In genomic region chr4:131595140-131595539, GRCh38 we compare ENCODE assay signal across 3 cellular contexts.
TF ChIP-seq lines count a peak whose summit lies in the region.

No MANE protein-coding gene starts in this region.

TF ChIP-seq in HepG2, 621 proteins besides CTCF, POLR2A, EP300 and RAD21:
- TF ChIP-seq ZNF691 (CRISPR knock-in tag; IDR thresholded peaks at IDR 0.05; ENCODE audit: borderline replicate concordance, low read depth) (no peak), CEBPB (IDR thresholded peaks at IDR 0.05; ENCODE audit: borderline replicate concordance, low read depth, low read length) (peak; percentile 29; the same call in 1 of the 2 replicates)

TF ChIP-seq in IMR-90, 13 proteins besides CTCF, POLR2A, EP300 and RAD21:
- TF ChIP-seq NFE2L2 (IDR thresholded peaks at IDR 0.05; ENCODE audit: low read depth, low read length) (no peak), MAZ (IDR thresholded peaks at IDR 0.05; ENCODE audit: borderline replicate concordance, low read depth, low read length) (no peak), RCOR1 (IDR thresholded peaks at IDR 0.05; ENCODE audit: insufficient replicate concordance, low read length) (no peak), CHD1 (IDR thresholded peaks at IDR 0.05; ENCODE audit: low read depth, low read length) (no peak), ELK1 (IDR thresholded peaks at IDR 0.05; ENCODE audit: borderline replicate concordance, low read depth, low read length) (no peak), CEBPB (IDR thresholded peaks at IDR 0.05; ENCODE audit: low read depth, low read length) (peak; percentile 74), BHLHE40 (IDR thresholded peaks at IDR 0.05; ENCODE audit: low read depth, low read length) (no peak), RFX5 (IDR thresholded peaks at IDR 0.05; ENCODE audit: low read depth, low read length) (no peak)

TF ChIP-seq in H1, 55 proteins besides CTCF, POLR2A, EP300 and RAD21:
- no peak for TF ChIP-seq BACH1 (IDR thresholded peaks at IDR 0.05; ENCODE audit: low read length)
- TF ChIP-seq CREB1 (IDR thresholded peaks at IDR 0.05), result no peak
- TF ChIP-seq SAP30 (IDR thresholded peaks at IDR 0.05; ENCODE audit: insufficient read depth, insufficient replicate concordance, low read length), result no peak
- TF ChIP-seq CEBPB (IDR thresholded peaks at IDR 0.05; ENCODE audit: low read depth, low read length), result peak; percentile 35; the same call in 1 of the 2 replicates
